ENCODE assay signal across 33 cellular contexts in genomic region chr6:23368557-23368956, GRCh38.
"Had no signal": no experiment of that assay in that cellular context is flagged by ENCODE, and none has a peak within 500 bp of the region (broad histone marks: within the 10 kb centered on the region; RNA-seq: fewer than 3 reads in every experiment).

No MANE protein-coding gene starts in this region.

- H3K27me3 ChIP-seq: adrenal gland, ascending aorta, body of pancreas, brain microvascular endothelial cell, breast epithelium, cardiac muscle cell had no signal

- FAIRE-seq: astrocyte, bronchial epithelial cell had no signal

- ATAC-seq: activated naive CD4-positive, alpha-beta T cell treated with anti-CD3 and anti-CD28 coated beads, Interleukin-2, amount 50 U/mL, for 72 hours; activated naive CD8-positive, alpha-beta T cell treated with anti-CD3 and anti-CD28 coated beads, Interleukin-2, amount 50 U/mL, for 24 hours; activated T-cell treated with anti-CD3 and anti-CD28 coated beads, Interleukin-2, amount 50 U/mL, for 4 hours; activated T-cell treated with anti-CD3 and anti-CD28 coated beads, Interleukin-2, amount 50 U/mL, for 72 hours; activated T-helper 17 cell treated with anti-CD3 and anti-CD28 coated beads, Interleukin-2, amount 50 U/mL, for 72 hours; body of pancreas had no signal

- H3K4me3 ChIP-seq: adrenal gland, ascending aorta, body of pancreas, breast epithelium, cardiac muscle cell had no signal

- DNase-seq: activated effector memory CD4-positive, alpha-beta T cell treated with anti-CD3 and anti-CD28 coated beads, Interleukin-2, amount 50 U/mL, for 16 hours; activated effector memory CD4-positive, alpha-beta T cell treated with Interleukin-2 at 50 U/mL for 16 hours; activated gamma-delta T cell; activated gamma-delta T cell treated with Interleukin-2 at 50 U/mL for 16 hours; activated naive CD4-positive, alpha-beta T cell; activated naive CD4-positive, alpha-beta T cell treated with anti-CD3 and anti-CD28 coated beads for 36 hours; activated naive CD4-positive, alpha-beta T cell treated with anti-CD3 and anti-CD28 coated beads, Interleukin-2, amount 10 ng/mL, durations not matched to agents 7 days and 5 days; activated naive CD4-positive, alpha-beta T cell treated with anti-CD3 and anti-CD28 coated beads, Interleukin-2, amount 50 U/mL, for 16 hours; activated naive CD4-positive, alpha-beta T cell treated with Interleukin-2 at 50 U/mL for 16 hours; activated naive CD8-positive, alpha-beta T cell treated with anti-CD3 and anti-CD28 coated beads for 36 hours; activated naive CD8-positive, alpha-beta T cell treated with anti-CD3 and anti-CD28 coated beads, Interleukin-2, amount 10 ng/mL, durations not matched to agents 7 days and 5 days; activated naive CD8-positive, alpha-beta T cell treated with anti-CD3 and anti-CD28 coated beads, Interleukin-2, amount 50 U/mL, for 24 hours; activated T-cell treated with anti-CD3 and anti-CD28 coated beads, Interleukin-2, amount 50 U/mL, for 24 hours; activated T-cell treated with anti-CD3 and anti-CD28 coated beads, Interleukin-2, amount 50 U/mL, for 4 hours; activated T-cell treated with anti-CD3 and anti-CD28 coated beads, Interleukin-2, amount 50 U/mL, for 48 hours; activated T-cell treated with anti-CD3 and anti-CD28 coated beads, Interleukin-2, amount 50 U/mL, for 72 hours; adrenal gland; amniotic stem cell; amygdala; anterior cingulate cortex; aorta; body of pancreas; brain microvascular endothelial cell; caudate nucleus; central memory CD4-positive, alpha-beta T cell; cerebellar nuclear complex had no signal

- H3K9me3 ChIP-seq: adrenal gland, body of pancreas had no signal

- H3K36me3 ChIP-seq: adrenal gland, ascending aorta, brain microvascular endothelial cell, breast epithelium, cardiac muscle cell had no signal

- H3K27ac ChIP-seq: adrenal gland, ascending aorta, body of pancreas, brain microvascular endothelial cell, breast epithelium, cardiac muscle cell had no signal

- H3K4me1 ChIP-seq: adrenal gland, ascending aorta, body of pancreas, breast epithelium had no signal
